Comparison of ENCODE assay signal across 28 cellular contexts in the genomic region with DNA sequence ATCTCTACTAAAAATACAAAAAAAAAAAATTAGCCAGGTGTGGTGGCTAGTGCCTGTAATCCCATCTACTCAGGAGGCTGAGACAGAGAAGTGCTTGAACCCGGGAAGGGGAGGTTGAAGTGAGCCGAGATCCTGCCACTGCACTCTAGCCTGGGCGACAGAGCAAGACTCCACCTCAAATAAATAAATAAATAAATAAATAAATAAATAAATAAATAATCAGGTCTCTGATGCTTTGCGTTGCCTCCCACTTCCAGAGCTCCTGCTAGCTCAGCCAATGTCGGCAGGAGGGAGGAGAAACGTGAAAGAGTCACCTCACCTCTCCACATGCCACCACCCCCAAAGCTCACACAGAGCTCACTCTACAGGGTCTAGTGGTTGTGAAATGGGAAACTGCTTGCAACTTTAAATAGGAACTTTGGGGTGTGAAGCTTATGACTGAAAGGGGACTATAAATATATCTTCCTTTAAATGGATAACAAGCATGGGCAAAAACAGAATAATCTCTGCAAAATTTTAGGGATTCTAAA. TPM values are rescaled to one million over a fixed set of nuclear protein-coding genes. Genes with fewer than 3 reads are reported as not detected.
"Had no signal": no experiment of that assay in that cellular context is flagged by ENCODE, and none has a peak within 500 bp of the region (broad histone marks: within the 10 kb centered on the region; RNA-seq: fewer than 3 reads in every experiment).

No MANE protein-coding gene starts in this region.

- H3K36me3 ChIP-seq: left lung, lower lobe of right lung, ovary, right atrium auricular region, right lobe of liver, tibial nerve, upper lobe of left lung, vagina had no signal

- H3K4me3 ChIP-seq: left lung, lower lobe of right lung, ovary, right atrium auricular region, right lobe of liver, tibial nerve, upper lobe of left lung, vagina had no signal

- DNase-seq: hypothalamus; immature natural killer cell; kidney; left colon; left lung; lower lobe of right lung; mammary epithelial cell; mesenchymal stem cell; naive B cell; ovary; right lobe of liver; stimulated activated CD4-positive, alpha-beta T cell treated with anti-CD3 and anti-CD28 coated beads, Interleukin-12 subunit alpha, Interleukin-12 subunit beta, amount 100 ng/mL, for 4 hours; stimulated activated CD4-positive, alpha-beta T cell treated with anti-CD3 and anti-CD28 coated beads, Interleukin-15, amount 100 ng/mL, for 24 hours; stimulated activated CD4-positive, alpha-beta T cell treated with anti-CD3 and anti-CD28 coated beads, Interleukin-2, amount 100 ng/mL, for 24 hours; stimulated activated CD4-positive, alpha-beta T cell treated with anti-CD3 and anti-CD28 coated beads, Interleukin-4, amount 100 ng/mL, for 1 hour; stimulated activated naive CD4-positive, alpha-beta T cell; upper lobe of left lung had no signal

- H3K27me3 ChIP-seq: left lung, ovary, right atrium auricular region, right lobe of liver, tibial nerve, upper lobe of left lung, vagina had no signal

- H3K4me1 ChIP-seq: left lung, lower lobe of right lung, right atrium auricular region, tibial nerve, upper lobe of left lung, vagina had no signal

- H3K27ac ChIP-seq: left lung, lower lobe of right lung, ovary, right atrium auricular region, right lobe of liver, tibial nerve, upper lobe of left lung, vagina had no signal

- H3K9me3 ChIP-seq: left lung, lower lobe of right lung, ovary, right atrium auricular region, right lobe of liver, tibial nerve, upper lobe of left lung, vagina had no signal

RNA-seq across cellular contexts. Expression of gene SMIM31, which starts 7.9 kb away (rescaled TPM):
- total RNA-seq: kidney; liver; mammary epithelial cell; natural killer cell treated with Interleukin-12 subunit alpha and Interleukin-12 subunit beta and Interleukin-15 and Interleukin-18, amount 100 ng/mL, for 72 hours; omental fat pad; progenitor cell of endocrine pancreas; pulmonary artery endothelial cell; right atrium auricular region; skeletal muscle tissue; subcutaneous adipose tissue; temporal lobe; tibial nerve; vagina had no signal
